In genomic region chr5:176533390-176533789, GRCh38 we compare ENCODE assay signal across 8 cellular contexts. TPM values are rescaled to one million over a fixed set of nuclear protein-coding genes. Genes with fewer than 3 reads are reported as not detected.
DNase-seq lines count a peak whose midpoint lies in the region; FAIRE-seq and TF ChIP-seq lines count a peak whose summit lies in the region.

No MANE protein-coding gene starts in this region.

- no peak overlapping the region for H3K9ac ChIP-seq in mammary epithelial cell (ENCODE audit: insufficient read depth, low read length)
- H3K9ac ChIP-seq in astrocyte (ENCODE audit: low read length): no peak overlapping the region
- H3K9ac ChIP-seq in SK-N-SH: no peak overlapping the region

- H3K36me3 Mint-ChIP-seq in MCF 10A (ENCODE audit: insufficient read depth, unreplicated experiment) (peaks cover 62% of the 10 kb centered on the region), astrocyte (ENCODE audit: low read depth, unreplicated experiment) (peaks cover 5% of the 10 kb centered on the region)

- no peaks in the 10 kb centered on the region for H3K9me3 ChIP-seq in mammary epithelial cell (replicated peaks; ENCODE audit: insufficient read depth, low read length)
- no peaks in the 10 kb centered on the region for H3K9me3 ChIP-seq in astrocyte (ENCODE audit: insufficient read depth, low read depth, low read length)
- no peaks in the 10 kb centered on the region for H3K9me3 ChIP-seq in vagina
- no peaks in the 10 kb centered on the region for H3K9me3 ChIP-seq in SK-N-SH
- H3K9me3 ChIP-seq in prostate gland: no peaks in the 10 kb centered on the region

- 69% methylated on average over 6 of the region's 8 CpGs for WGBS in mammary epithelial cell (ENCODE audit: low coverage, missing lambda C conversion rate)
- 82% methylated on average over 8 of the region's 8 CpGs for WGBS in SK-N-SH (ENCODE audit: low lambda C conversion rate)
- 20% methylated on average over 8 of the region's 8 CpGs for WGBS in prostate gland

- no peaks in the 10 kb centered on the region for H3K27me3 ChIP-seq in mammary epithelial cell (ENCODE audit: insufficient read depth, low read length)
- H3K27me3 ChIP-seq in astrocyte (ENCODE audit: insufficient read depth, low read length): no peaks in the 10 kb centered on the region
- H3K27me3 ChIP-seq in vagina: no peaks in the 10 kb centered on the region
- no peaks in the 10 kb centered on the region for H3K27me3 ChIP-seq in SK-N-SH (ENCODE audit: insufficient read depth)
- H3K27me3 ChIP-seq in prostate gland (replicated peaks; ENCODE audit: insufficient read depth): no peaks in the 10 kb centered on the region

- intact Hi-C loops in MCF 10A (cut with micrococcal nuclease): no loop called here
- intact Hi-C loops in mammary epithelial cell (cut with micrococcal nuclease): no loop called here
- intact Hi-C loops in vagina (cut with DNase I): no loop called here
- intact Hi-C loops in prostate gland (cut with DNase I): no loop called here

- no peak for TF ChIP-seq EP300 in SK-N-SH (IDR thresholded peaks at IDR 0.05; ENCODE audit: borderline replicate concordance in 1 of 2, low read depth in 1 of 2, low read length in 1 of 2)

- H3K4me1 ChIP-seq in mammary epithelial cell (ENCODE audit: insufficient read depth, low read length): peaks cover 50% of the 10 kb centered on the region
- H3K4me1 ChIP-seq in astrocyte (ENCODE audit: insufficient read depth, low read length): peaks cover 31% of the 10 kb centered on the region
- peaks cover 71% of the 10 kb centered on the region for H3K4me1 ChIP-seq in vagina
- H3K4me1 ChIP-seq in SK-N-SH (ENCODE audit: control insufficient read depth in 1 of 2, insufficient read depth in 2 of 2, low read depth in 1 of 2, low read length in 1 of 2): peaks cover 13 to 56% of the 10 kb centered on the region in 2 experiments
- H3K4me1 ChIP-seq in prostate gland (replicated peaks): peaks cover 14% of the 10 kb centered on the region

- H3K36me3 ChIP-seq in mammary epithelial cell (ENCODE audit: insufficient read depth, low read length) (peaks cover 9% of the 10 kb centered on the region), astrocyte (ENCODE audit: insufficient read depth, low read length) (no peaks in the 10 kb centered on the region), vagina (peaks cover 4 to 31% of the 10 kb centered on the region in 2 donors), SK-N-SH (replicated peaks in 1 of 2; ENCODE audit: control insufficient read depth in 1 of 2, insufficient read depth in 2 of 2, low read length in 1 of 2) (peaks cover 5 to 42% of the 10 kb centered on the region in 2 experiments), prostate gland (peaks cover 0 to 23% of the 10 kb centered on the region in 2 donors)

- H3K27ac Mint-ChIP-seq in MCF 10A (ENCODE audit: low read depth, unreplicated experiment) (no peak overlapping the region), astrocyte (ENCODE audit: unreplicated experiment) (no peak overlapping the region)

- CTCF ChIA-PET in MCF 10A (lab: Yijun Ruan, JAX) (interaction anchor here (0.6 to 4.3 kb wide), 12 partner anchors 9 to 1016 kb away, joined by 3 to 15 read pairs (median 3); partner anchors contain the start of genes CLTB and FAF2), mammary epithelial cell (lab: Charles Lee; ENCODE audit: low non-redundant PET) (no interaction called here), SK-N-SH (lab: Yijun Ruan, JAX) (interaction anchor here (1.4 to 2.2 kb wide), 3 partner anchors 10 to 40 kb away, joined by 3 to 11 read pairs (median 4); no protein-coding TSS in a partner anchor)

- H3K27ac ChIP-seq in mammary epithelial cell (ENCODE audit: insufficient read depth, low read depth, low read length): no peak overlapping the region
- no peak overlapping the region for H3K27ac ChIP-seq in astrocyte (ENCODE audit: low read depth, low read length)
- peak overlapping the region; percentile 98 for H3K27ac ChIP-seq in vagina
- H3K27ac ChIP-seq in SK-N-SH (ENCODE audit: low read depth in 2 of 2, low read length in 1 of 2): peak overlapping the region in 1 of 2 experiments; percentile 44; a peak in 1 of 4 replicates
- H3K27ac ChIP-seq in prostate gland: no peak overlapping the region

- POLR2A ChIA-PET in MCF 10A (lab: Yijun Ruan, JAX): interaction anchor here (0.7 to 8.3 kb wide), 10 partner anchors 9 to 144 kb away, joined by 3 to 154 read pairs (median 54); partner anchors contain the start of genes CLTB, FAF2, HIGD2A and NOP16
- POLR2A ChIA-PET in SK-N-SH (lab: Yijun Ruan, JAX): interaction anchor here (1.0 kb wide), 2 partner anchors 21 to 86 kb away, joined by 3 read pairs; no protein-coding TSS in a partner anchor

- no peaks in the 10 kb centered on the region for H3K9me2 ChIP-seq in SK-N-SH

- TF ChIP-seq CTCF in MCF 10A (IDR thresholded peaks at IDR 0.05; ENCODE audit: unreplicated experiment) (no peak), mammary epithelial cell (conservative IDR thresholded peaks at IDR 0.05 in 1 of 2, IDR thresholded peaks at IDR 0.05 in 1 of 2; ENCODE audit: extremely low read depth in 1 of 2, insufficient read depth in 1 of 2, low read depth in 1 of 2, low read length in 2 of 2) (no peak), astrocyte (IDR thresholded peaks at IDR 0.05; ENCODE audit: insufficient read depth, low read depth, low read length) (no peak), vagina (IDR thresholded peaks at IDR 0.05) (no peak), SK-N-SH (IDR thresholded peaks at IDR 0.05) (no peak), prostate gland (IDR thresholded peaks at IDR 0.05) (no peak)

- BruUV-seq in MCF 10A (replicated peaks; lab: Mats Ljungman, UMichigan) (no TSS peak), mammary epithelial cell (replicated peaks; lab: Mats Ljungman, UMichigan) (no TSS peak)

- peaks cover 44% of the 10 kb centered on the region for H3K79me2 ChIP-seq in mammary epithelial cell (ENCODE audit: insufficient read depth, low read length)
- H3K79me2 ChIP-seq in astrocyte (ENCODE audit: insufficient read depth, low read length): peaks cover 54% of the 10 kb centered on the region
- H3K79me2 ChIP-seq in SK-N-SH (ENCODE audit: insufficient read depth): peaks cover 56% of the 10 kb centered on the region

- H3K4me1 Mint-ChIP-seq in MCF 10A (ENCODE audit: insufficient read depth, unreplicated experiment) (peaks cover 31% of the 10 kb centered on the region), astrocyte (ENCODE audit: low read depth, unreplicated experiment) (peaks cover 23% of the 10 kb centered on the region)

- no peaks in the 10 kb centered on the region for H4K20me1 ChIP-seq in mammary epithelial cell (ENCODE audit: insufficient read depth, low read length)
- peaks cover 51% of the 10 kb centered on the region for H4K20me1 ChIP-seq in astrocyte (ENCODE audit: insufficient read depth, low read length)
- peaks cover 47% of the 10 kb centered on the region for H4K20me1 ChIP-seq in SK-N-SH (ENCODE audit: insufficient read depth)

- H3K4me3 Mint-ChIP-seq in MCF 10A (ENCODE audit: unreplicated experiment) (peak overlapping the region; percentile 91), astrocyte (ENCODE audit: unreplicated experiment) (peak overlapping the region; percentile 40)

- no peak for TF ChIP-seq RAD21 in SK-N-SH (IDR thresholded peaks at IDR 0.05; ENCODE audit: low read length)

- H3K9me3 Mint-ChIP-seq in MCF 10A (ENCODE audit: unreplicated experiment) (no peaks in the 10 kb centered on the region), astrocyte (ENCODE audit: unreplicated experiment) (no peaks in the 10 kb centered on the region)

- no peak for FAIRE-seq in astrocyte (lab: Jason Lieb, UNC)

- in situ Hi-C loops in mammary epithelial cell (cut with MboI; ENCODE audit: low sequenced_read_pairs in 2 of 2): no loop called here

- dilution Hi-C loops in mammary epithelial cell (cut with HindIII; ENCODE audit: low sequenced_read_pairs): no loop called here

- no peak overlapping the region for H3K4me3 ChIP-seq in mammary epithelial cell (replicated peaks in 1 of 3; ENCODE audit: insufficient read depth in 1 of 3, low read depth in 2 of 3, low read length in 3 of 3)
- no peak overlapping the region for H3K4me3 ChIP-seq in astrocyte (ENCODE audit: insufficient read depth, low read depth, low read length)
- peak overlapping the region; percentile 6 to 62 for H3K4me3 ChIP-seq in vagina
- no peak overlapping the region for H3K4me3 ChIP-seq in SK-N-SH (ENCODE audit: low read depth in 2 of 2, low read length in 1 of 2)
- H3K4me3 ChIP-seq in prostate gland: no peak overlapping the region

- H3F3A ChIP-seq in SK-N-SH (replicated peaks; ENCODE audit: insufficient read depth): no peaks in the 10 kb centered on the region

- H3K27me3 Mint-ChIP-seq in MCF 10A (ENCODE audit: insufficient read depth, unreplicated experiment) (no peaks in the 10 kb centered on the region), astrocyte (ENCODE audit: low read depth, unreplicated experiment) (no peaks in the 10 kb centered on the region)

- no peak for TF ChIP-seq POLR2A in vagina (IDR thresholded peaks at IDR 0.05)
- no peak for TF ChIP-seq POLR2A in prostate gland (IDR thresholded peaks at IDR 0.05)

- H3K4me2 ChIP-seq in mammary epithelial cell (ENCODE audit: insufficient read depth, low read depth, low read length): no peak overlapping the region
- H3K4me2 ChIP-seq in astrocyte (ENCODE audit: low read length): peak overlapping the region; percentile 91
- H3K4me2 ChIP-seq in SK-N-SH: no peak overlapping the region

- DNase-seq in MCF 10A (ENCODE audit: unreplicated experiment): no peak
- DNase-seq in mammary epithelial cell: no peak
- no peak for DNase-seq in astrocyte (ENCODE audit: low read depth)
- DNase-seq in midbrain (lab: John Stamatoyannopoulos, UW): peak; percentile 33
- DNase-seq in vagina (ENCODE audit: extremely low spot score in 2 of 2): no peak
- no peak for DNase-seq in SK-N-SH
- no peak for DNase-seq in prostate gland (ENCODE audit: low spot score)
- DNase-seq in kidney tubule cell (ENCODE audit: low spot score): no peak

- H2AFZ ChIP-seq in mammary epithelial cell (ENCODE audit: low read depth, low read length): no peak overlapping the region
- H2AFZ ChIP-seq in astrocyte (ENCODE audit: low read depth, low read length): no peak overlapping the region
- no peak overlapping the region for H2AFZ ChIP-seq in SK-N-SH (ENCODE audit: low read depth)

RNA-seq across cellular contexts. Expression of gene RNF44, which starts 3.8 kb away (rescaled TPM):
- total RNA-seq in MCF 10A (2022): 45.8 and 60.1 TPM in 2 replicates
- 10 to 100 TPM in 1 of 2 donors, 1 to 10 TPM in 1; 5.5 to 29.1 TPM for total RNA-seq in mammary epithelial cell
- 7.9 TPM for polyA plus RNA-seq in mammary epithelial cell
- polyA minus RNA-seq in mammary epithelial cell: 10.3 TPM
- 47.8 and 59.8 TPM in 2 replicates for total RNA-seq in astrocyte
- 24.6 TPM for total RNA-seq in vagina
- polyA plus RNA-seq in SK-N-SH (2012; rRNA removed): 13.2 and 17.9 TPM in 2 replicates
- 7.3 and 9.9 TPM in 2 replicates for polyA plus RNA-seq in SK-N-SH (2012; cell fraction: cytosol; rRNA removed)
- polyA plus RNA-seq in SK-N-SH (2012; cell fraction: nucleus; rRNA removed): 110 and 129 TPM in 2 replicates
- 10 to 100 TPM; 26.4 to 43.3 TPM for total RNA-seq in prostate gland

RNA-seq across cellular contexts. Expression of gene CDHR2, which starts 15.8 kb away (rescaled TPM):
- total RNA-seq in MCF 10A (2022): 0.09 and 0.39 TPM in 2 replicates
- under 1 TPM; under 0.01 to 0.21 TPM for total RNA-seq in mammary epithelial cell
- 0.01 TPM for polyA plus RNA-seq in mammary epithelial cell
- not detected for polyA minus RNA-seq in mammary epithelial cell
- 0.43 and 0.50 TPM in 2 replicates for total RNA-seq in astrocyte
- not detected for total RNA-seq in vagina
- polyA plus RNA-seq in SK-N-SH (2012; rRNA removed): 0.02 TPM in 1 of 2 replicates, not detected in the other
- 0.03 TPM in 1 of 2 replicates, not detected in the other for polyA plus RNA-seq in SK-N-SH (2012; cell fraction: cytosol; rRNA removed)
- polyA plus RNA-seq in SK-N-SH (2012; cell fraction: nucleus; rRNA removed): 0.14 and 0.23 TPM in 2 replicates
- total RNA-seq in prostate gland: 1 to 10 TPM in 1 of 2 donors, not detected in 1; 1.1 TPM

Comparison
In these comparisons a context has a peak if more than half of its experiments do, and no peak if none do; other contexts are left out.
1. H3K4me3 ChIP-seq: peak in vagina (2 of 2); none in mammary epithelial cell (0 of 3), astrocyte (single experiment), SK-N-SH (0 of 2) and prostate gland (0 of 2).